ENCODE assay signal across 8 cellular contexts in the genomic region with DNA sequence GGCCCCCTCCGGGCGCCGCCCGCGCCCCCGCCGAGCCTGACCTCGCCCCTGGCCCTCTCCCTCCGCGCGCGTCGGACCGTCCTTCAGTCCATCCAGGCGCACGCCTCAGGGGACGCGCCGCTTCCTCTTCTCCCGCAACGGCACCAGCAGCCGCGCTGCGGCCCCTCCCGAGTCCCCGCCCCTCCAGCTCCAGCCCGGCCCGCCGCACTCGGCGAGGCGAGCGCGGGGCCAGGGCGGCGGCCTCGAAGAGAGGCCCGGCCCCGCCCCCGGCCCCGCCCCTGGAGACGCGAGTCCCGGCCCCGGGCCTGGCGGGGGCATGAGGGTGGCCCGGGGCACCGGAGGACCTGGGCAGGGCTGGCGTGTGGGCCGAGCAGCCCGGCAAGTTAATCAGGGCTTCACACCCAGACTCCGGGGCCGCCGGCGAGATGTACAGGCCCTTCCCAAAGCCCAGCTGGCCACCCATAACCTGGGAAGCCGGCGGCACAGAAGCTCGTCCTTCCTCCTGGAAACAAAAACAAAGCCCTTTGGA. TPM values are rescaled to one million over a fixed set of nuclear protein-coding genes. Genes with fewer than 3 reads are reported as not detected.
DNase-seq lines count a peak whose midpoint lies in the region; ATAC-seq and TF ChIP-seq lines count a peak whose summit lies in the region.

IGSF3 (minus strand) TSS at position 157 of the 529 bp plus-strand sequence. CDS start 1,407 bp downstream, outside the sequence.

- H4K20me1 ChIP-seq in PC-9 (ENCODE audit: insufficient read depth), result no peaks in the 10 kb centered on the region; the same call in 1 of the 2 replicates

- H3K27ac ChIP-seq in PC-9, result peak within 1 kb of the TSS; percentile 42
- peak within 1 kb of the TSS; percentile 85 for H3K27ac ChIP-seq in foreskin keratinocyte
- H3K27ac ChIP-seq in neuronal stem cell (replicated peaks; ENCODE audit: low read length), result no peak within 1 kb of the TSS
- H3K27ac ChIP-seq in transverse colon, result peak within 1 kb of the TSS; percentile 17 to 76 (median 71)

- H3K4me1 Mint-ChIP-seq in activated T-helper 1 cell treated with anti-CD3 and anti-CD28 coated beads, Interleukin-12 subunit alpha, Interleukin-12 subunit beta, Interleukin-2, Interleukin-4 antibody, amounts not matched to agents 30 ng/mL and 10 ng/mL and 1 ng/mL, durations not matched to agents 14 hours and 24 hours and 36 hours (ENCODE audit: low read depth), result peaks cover 12% of the 10 kb centered on the region

- H3K4me2 ChIP-seq in PC-9 (peak within 1 kb of the TSS; percentile 88), neuronal stem cell (ENCODE audit: insufficient read depth, low read length, poor library complexity, severe bottlenecking) (peak within 1 kb of the TSS; percentile 96)

- in situ Hi-C loops in transverse colon (cut with MboI; ENCODE audit: low pct_ligation_motif_present in 1 of 4, low pct_unique_long_range_greater_than_20kb in 1 of 4, low sequenced_read_pairs in 3 of 4), result no loop called here

- H2BK120ac ChIP-seq in neuronal stem cell (ENCODE audit: low read depth, low read length), result no peak within 1 kb of the TSS

- H3F3A ChIP-seq in PC-9 (ENCODE audit: insufficient read depth, low read depth), result peaks cover 19% of the 10 kb centered on the region; the same call in 1 of the 2 replicates

- no peaks in the 10 kb centered on the region for H3K9me2 ChIP-seq in PC-9 (ENCODE audit: insufficient read depth)

- H3K4me3 ChIP-seq in PC-9, result peak within 1 kb of the TSS; percentile 91
- peak within 1 kb of the TSS; percentile 55 to 91 for H3K4me3 ChIP-seq in neuronal stem cell (ENCODE audit: low read length in 2 of 2)
- H3K4me3 ChIP-seq in transverse colon, result peak within 1 kb of the TSS; percentile 21 to 82 (median 72)

- no peak within 1 kb of the TSS for H4K8ac ChIP-seq in neuronal stem cell (ENCODE audit: low read depth, low read length)

- peaks cover 5% of the 10 kb centered on the region; the same call in 1 of the 2 replicates for H3K36me3 ChIP-seq in PC-9 (ENCODE audit: low read depth)
- no peaks in the 10 kb centered on the region for H3K36me3 ChIP-seq in neuronal stem cell (replicated peaks in 1 of 2; ENCODE audit: control insufficient read depth in 2 of 2, insufficient read depth in 2 of 2, low read length in 2 of 2)
- no peaks in the 10 kb centered on the region for H3K36me3 ChIP-seq in transverse colon

- no peak within 1 kb of the TSS for H2AK5ac ChIP-seq in neuronal stem cell (ENCODE audit: low read depth, low read length)

- peaks cover 60% of the 10 kb centered on the region for H3K27me3 Mint-ChIP-seq in activated T-helper 1 cell treated with anti-CD3 and anti-CD28 coated beads, Interleukin-12 subunit alpha, Interleukin-12 subunit beta, Interleukin-2, Interleukin-4 antibody, amounts not matched to agents 30 ng/mL and 10 ng/mL and 1 ng/mL, durations not matched to agents 14 hours and 24 hours and 36 hours (ENCODE audit: insufficient read depth)

- peak within 1 kb of the TSS; percentile 53 for H3K23ac ChIP-seq in neuronal stem cell (ENCODE audit: low read depth, low read length, poor library complexity)

- H2AFZ ChIP-seq in PC-9 (peak within 1 kb of the TSS; percentile 85), neuronal stem cell (ENCODE audit: low read length) (peak within 1 kb of the TSS; percentile 98)

- H3K4me3 Mint-ChIP-seq in activated T-helper 1 cell treated with anti-CD3 and anti-CD28 coated beads, Interleukin-12 subunit alpha, Interleukin-12 subunit beta, Interleukin-2, Interleukin-4 antibody, amounts not matched to agents 30 ng/mL and 10 ng/mL and 1 ng/mL, durations not matched to agents 14 hours and 24 hours and 36 hours, result peak within 1 kb of the TSS; percentile 82

- H3K18ac ChIP-seq in neuronal stem cell (ENCODE audit: low read length), result peak within 1 kb of the TSS; percentile 87

- H3K4me1 ChIP-seq in PC-9 (replicated peaks; ENCODE audit: insufficient read depth) (peaks cover 39% of the 10 kb centered on the region), foreskin keratinocyte (no peaks in the 10 kb centered on the region), neuronal stem cell (ENCODE audit: control insufficient read depth in 2 of 2, insufficient read depth in 1 of 2, low read depth in 1 of 2, low read length in 2 of 2) (peaks cover 3 to 17% of the 10 kb centered on the region in 2 donors), transverse colon (peaks cover 0 to 43% (median 28%) of the 10 kb centered on the region in 4 donors)

- H2BK5ac ChIP-seq in neuronal stem cell (ENCODE audit: low read length), result no peak within 1 kb of the TSS

- H3K4ac ChIP-seq in neuronal stem cell (ENCODE audit: low read length), result no peak within 1 kb of the TSS

- CTCF ChIA-PET in PC-9 (lab: Charles Lee), result interaction anchor here (0.6 to 0.9 kb wide), 3 partner anchors 56 to 126 kb away, joined by 3 to 14 read pairs (median 8); no protein-coding TSS in a partner anchor

- H3K9me3 Mint-ChIP-seq in activated T-helper 1 cell treated with anti-CD3 and anti-CD28 coated beads, Interleukin-12 subunit alpha, Interleukin-12 subunit beta, Interleukin-2, Interleukin-4 antibody, amounts not matched to agents 30 ng/mL and 10 ng/mL and 1 ng/mL, durations not matched to agents 14 hours and 24 hours and 36 hours, result no peaks in the 10 kb centered on the region

- H3K9ac ChIP-seq in neuronal stem cell (ENCODE audit: low read depth, low read length, poor library complexity), result peak within 1 kb of the TSS; percentile 56

- WGBS in neuronal stem cell (ENCODE audit: extremely low coverage in 2 of 2, insufficient read length in 2 of 2, insufficient replicate concordance in 1 of 2), 2 donors, result no CpG with 5 or more reads among the region's 58 CpGs
- 4% methylated on average over 33 of the region's 58 CpGs; no CpG with 5 or more reads in 1 of the 2 donors for WGBS in transverse colon (ENCODE audit: low coverage in 1 of 2), 2 donors

- H4K91ac ChIP-seq in neuronal stem cell (ENCODE audit: low read depth, low read length, poor library complexity), result no peak within 1 kb of the TSS

- H3K27me3 ChIP-seq in PC-9 (ENCODE audit: insufficient read depth, low read depth), result no peaks in the 10 kb centered on the region
- H3K27me3 ChIP-seq in foreskin keratinocyte, result no peaks in the 10 kb centered on the region
- peaks cover 0 to 52% (median 5%) of the 10 kb centered on the region in 3 experiments for H3K27me3 ChIP-seq in neuronal stem cell (ENCODE audit: control insufficient read depth in 3 of 3, insufficient read depth in 3 of 3, low read depth in 1 of 3, low read length in 3 of 3)
- H3K27me3 ChIP-seq in transverse colon, result peaks cover 6% of the 10 kb centered on the region

- H3K9me3 ChIP-seq in PC-9 (ENCODE audit: insufficient read depth, low read depth) (no peaks in the 10 kb centered on the region), neuronal stem cell (replicated peaks in 1 of 2; ENCODE audit: control insufficient read depth in 2 of 2, insufficient read depth in 1 of 2, low read depth in 1 of 2, low read length in 2 of 2) (no peaks in the 10 kb centered on the region), transverse colon (no peaks in the 10 kb centered on the region)

- H3K14ac ChIP-seq in neuronal stem cell (ENCODE audit: low read length), result no peak within 1 kb of the TSS

- BruUV-seq in PC-9 (replicated peaks; lab: Mats Ljungman, UMichigan), result no TSS peak

- intact Hi-C loops in PC-9 (cut with micrococcal nuclease; ENCODE audit: unreplicated experiment) (loop anchor here (2.0 kb wide), 1 partner anchor 25 kb away; no protein-coding TSS in a partner anchor), transverse colon (cut with DNase I; ENCODE audit: low total_unique reads) (no loop called here)
- intact Hi-C loops in activated T-helper 1 cell treated with anti-CD3 and anti-CD28 coated beads, Interleukin-12 subunit alpha, Interleukin-12 subunit beta, Interleukin-2, Interleukin-4 antibody, amounts not matched to agents 30 ng/mL and 10 ng/mL and 1 ng/mL, durations not matched to agents 14 hours and 24 hours and 36 hours (cut with micrococcal nuclease), result no loop called here

- peak; percentile 81 for DNase-seq in GM03348 (ENCODE audit: low spot score)
- DNase-seq in PC-9, result peak; percentile 67 to 77
- DNase-seq in activated T-helper 1 cell treated with anti-CD3 and anti-CD28 coated beads, Interleukin-12 subunit alpha, Interleukin-12 subunit beta, Interleukin-2, Interleukin-4 antibody, amounts not matched to agents 30 ng/mL and 10 ng/mL and 1 ng/mL, durations not matched to agents 14 hours and 24 hours and 36 hours (ENCODE audit: low spot score), result peak; percentile 37
- DNase-seq in foreskin keratinocyte, result peak in 1 of 2 donors; percentile 33
- peak; percentile 72 for DNase-seq in neuronal stem cell (ENCODE audit: low spot score)
- peak; percentile 85 for DNase-seq in transverse colon
- no peak for DNase-seq in NK-92 treated with Interleukin-12 subunit alpha and Interleukin-12 subunit beta, amount 100 ng/mL, for 24 hours (lab: John Stamatoyannopoulos, UW)

- peaks cover 3% of the 10 kb centered on the region for H3K79me1 ChIP-seq in neuronal stem cell (ENCODE audit: low read depth, low read length)

- no peaks in the 10 kb centered on the region for H3K36me3 Mint-ChIP-seq in activated T-helper 1 cell treated with anti-CD3 and anti-CD28 coated beads, Interleukin-12 subunit alpha, Interleukin-12 subunit beta, Interleukin-2, Interleukin-4 antibody, amounts not matched to agents 30 ng/mL and 10 ng/mL and 1 ng/mL, durations not matched to agents 14 hours and 24 hours and 36 hours (ENCODE audit: low read depth)

- POLR2A ChIA-PET in PC-9 (lab: Charles Lee; ENCODE audit: unreplicated experiment), result interaction anchor here (0.5 to 1.0 kb wide), 5 partner anchors 23 to 1940 kb away, joined by 3 to 25 read pairs (median 9); partner anchors contain the start of gene TTF2

- ATAC-seq in HG03354 (IDR thresholded peaks at IDR 0.05; ENCODE audit: poor library complexity, severe bottlenecking, unreplicated experiment) (peak; percentile 48), foreskin keratinocyte (peak; percentile 78)

- no peak within 1 kb of the TSS for H3K27ac Mint-ChIP-seq in activated T-helper 1 cell treated with anti-CD3 and anti-CD28 coated beads, Interleukin-12 subunit alpha, Interleukin-12 subunit beta, Interleukin-2, Interleukin-4 antibody, amounts not matched to agents 30 ng/mL and 10 ng/mL and 1 ng/mL, durations not matched to agents 14 hours and 24 hours and 36 hours

- no peak within 1 kb of the TSS for H2BK12ac ChIP-seq in neuronal stem cell (ENCODE audit: low read length)

- peaks cover 46% of the 10 kb centered on the region for H3K79me2 ChIP-seq in PC-9 (ENCODE audit: low read depth)

- TF ChIP-seq POLR2A in transverse colon (IDR thresholded peaks at IDR 0.05), result peak; percentile 18

- no peak for TF ChIP-seq CTCF in PC-9 (conservative IDR thresholded peaks at IDR 0.05)
- TF ChIP-seq CTCF in foreskin keratinocyte (conservative IDR thresholded peaks at IDR 0.05), result no peak
- no peak for TF ChIP-seq CTCF in transverse colon (IDR thresholded peaks at IDR 0.05)

- TF ChIP-seq EP300 in transverse colon (IDR thresholded peaks at IDR 0.05; ENCODE audit: low read depth), result no peak

- peak within 1 kb of the TSS; percentile 5 for H2BK15ac ChIP-seq in neuronal stem cell (ENCODE audit: low read length)

RNA-seq across cellular contexts. Expression of gene IGSF3, which starts in this region (rescaled TPM):
- total RNA-seq in PC-9 (2021) (27.8 and 30.1 TPM in 2 replicates), foreskin keratinocyte (30.3 and 31.3 TPM in 2 replicates), transverse colon (10 to 100 TPM; 36.7 to 75.8 (median 56.9) TPM)
- 1.7 TPM in 2 replicates for total RNA-seq in activated T-helper 1 cell treated with anti-CD3 and anti-CD28 coated beads, Interleukin-12 subunit alpha, Interleukin-12 subunit beta, Interleukin-2, Interleukin-4 antibody, amounts not matched to agents 30 ng/mL and 10 ng/mL and 1 ng/mL, durations not matched to agents 14 hours and 24 hours and 36 hours
- 7.6 and 9.5 TPM in 2 replicates for polyA plus RNA-seq in foreskin keratinocyte
- polyA plus RNA-seq in neuronal stem cell (2013, experiment 1 of 2), result 12.7 TPM
- 13.8 TPM for polyA plus RNA-seq in neuronal stem cell (2013, experiment 2 of 2)

Comparison
In these comparisons a context has a peak if more than half of its experiments do, and no peak if none do; other contexts are left out.
1. RNA of gene IGSF3 (total RNA-seq): 36.7 to 75.8 TPM in transverse colon, 30.3 to 31.3 TPM in foreskin keratinocyte and 27.8 to 30.1 TPM in PC-9; 1.7 TPM in activated T-helper 1 cell treated with anti-CD3 and anti-CD28 coated beads, Interleukin-12 subunit alpha, Interleukin-12 subunit beta, Interleukin-2, Interleukin-4 antibody, amounts not matched to agents 30 ng/mL and 10 ng/mL and 1 ng/mL, durations not matched to agents 14 hours and 24 hours and 36 hours; every median in the first group is over 10 times any median in the second.
2. Peak in every context shown above with its lines, with median percentiles within 50 percentile points of each other: H3K4me3 ChIP-seq.